23 cellular contexts compared by ENCODE assay signal in the genomic region with DNA sequence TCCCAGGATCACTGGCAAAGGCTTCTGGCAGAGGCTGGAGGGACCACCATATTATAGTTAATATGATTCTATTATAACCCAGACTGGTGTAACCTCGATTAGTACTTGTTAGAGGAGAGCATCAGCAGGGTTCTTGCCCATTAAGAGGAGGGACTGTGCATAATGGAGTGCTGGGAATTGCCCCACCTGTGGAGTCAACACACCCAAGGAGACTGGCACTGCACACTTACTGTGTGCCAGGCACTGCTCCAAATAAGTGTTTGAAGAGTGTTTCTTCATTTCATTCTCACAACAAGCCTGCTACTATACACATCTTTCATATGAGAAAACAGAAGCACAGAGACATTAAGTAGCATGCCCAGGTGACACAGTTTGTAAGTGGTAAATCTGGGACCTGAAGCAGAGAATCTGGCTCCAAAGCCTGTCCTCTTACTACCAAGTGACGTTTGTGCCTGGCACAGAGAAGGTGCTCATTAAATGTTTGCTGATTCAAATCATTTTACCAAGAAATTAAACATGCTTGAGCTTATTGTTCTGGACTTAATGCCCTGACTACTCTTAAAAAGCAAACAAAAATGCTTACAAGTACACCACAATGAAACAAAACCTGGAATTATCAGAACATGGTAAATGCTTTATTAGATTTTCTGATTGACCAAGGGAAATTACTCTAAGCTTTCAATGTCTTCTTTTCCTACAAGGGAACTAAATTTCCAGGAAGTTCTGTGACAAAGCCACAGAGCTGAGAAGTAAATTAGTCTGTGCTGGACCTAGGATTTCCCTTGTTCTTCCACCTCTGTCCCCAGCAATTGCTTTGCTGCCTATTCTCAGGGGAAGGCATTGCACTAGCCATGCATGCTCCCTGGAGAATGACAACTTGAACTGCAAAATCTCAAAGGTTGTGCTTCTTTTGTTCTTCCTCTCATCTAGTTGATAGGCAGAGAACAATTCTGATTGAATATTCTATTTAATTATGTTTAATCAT.
"Had no signal": no experiment of that assay in that cellular context is flagged by ENCODE, and none has a peak within 500 bp of the region (broad histone marks: within the 10 kb centered on the region; RNA-seq: fewer than 3 reads in every experiment).

No MANE protein-coding gene starts in this region.

- H3K36me3 Mint-ChIP-seq: activated CD8-positive, alpha-beta memory T cell treated with anti-CD3 and anti-CD28 coated beads, Interleukin-2, amount 10 ng/mL, durations not matched to agents 7 days and 5 days; naive thymus-derived CD4-positive, alpha-beta T cell had no signal

- H3K4me1 Mint-ChIP-seq: activated CD4-positive, alpha-beta T cell treated with anti-CD3 and anti-CD28 coated beads, Interleukin-2, amount 10 ng/mL, durations not matched to agents 7 days and 5 days; activated CD8-positive, alpha-beta memory T cell treated with anti-CD3 and anti-CD28 coated beads, Interleukin-2, amount 10 ng/mL, durations not matched to agents 7 days and 5 days; activated naive CD8-positive, alpha-beta T cell treated with anti-CD3 and anti-CD28 coated beads, Interleukin-2, amount 50 U/mL, for 24 hours; endodermal cell; naive thymus-derived CD4-positive, alpha-beta T cell had no signal

- H3K4me3 Mint-ChIP-seq: activated CD4-positive, alpha-beta T cell treated with anti-CD3 and anti-CD28 coated beads, Interleukin-2, amount 10 ng/mL, durations not matched to agents 7 days and 5 days; activated CD8-positive, alpha-beta memory T cell treated with anti-CD3 and anti-CD28 coated beads, Interleukin-2, amount 10 ng/mL, durations not matched to agents 7 days and 5 days; activated CD8-positive, alpha-beta T cell treated with anti-CD3 and anti-CD28 coated beads for 36 hours; activated naive CD8-positive, alpha-beta T cell treated with anti-CD3 and anti-CD28 coated beads, Interleukin-2, amount 50 U/mL, for 24 hours; endodermal cell; naive thymus-derived CD4-positive, alpha-beta T cell had no signal

- DNase-seq: activated CD4-positive, alpha-beta T cell treated with anti-CD3 and anti-CD28 coated beads, Interleukin-2, amount 10 ng/mL, durations not matched to agents 7 days and 5 days; activated CD4-positive, CD25-positive, alpha-beta regulatory T cell treated with anti-CD3 and anti-CD28 coated beads, Interleukin-2, amount 50 U/mL, for 72 hours; activated CD8-positive, alpha-beta memory T cell treated with anti-CD3 and anti-CD28 coated beads, Interleukin-2, amount 10 ng/mL, durations not matched to agents 7 days and 5 days; activated CD8-positive, alpha-beta T cell treated with anti-CD3 and anti-CD28 coated beads for 36 hours; activated gamma-delta T cell; activated naive CD4-positive, alpha-beta T cell treated with anti-CD3 and anti-CD28 coated beads, Interleukin-2, amount 50 U/mL, for 16 hours; activated naive CD8-positive, alpha-beta T cell treated with anti-CD3 and anti-CD28 coated beads, Interleukin-2, amount 50 U/mL, for 24 hours; activated T-cell treated with anti-CD3 and anti-CD28 coated beads for 4 hours; cortex of kidney; endodermal cell; esophagus squamous epithelium; gastrocnemius medialis; hippocampal formation; mesendoderm; naive thymus-derived CD4-positive, alpha-beta T cell; retina; sigmoid colon; stimulated activated CD4-positive, alpha-beta T cell treated with anti-CD3 and anti-CD28 coated beads, Interleukin-2, amount 100 ng/mL, for 48 hours; stimulated activated CD8-positive, alpha-beta memory T cell treated with anti-CD3 and anti-CD28 coated beads, Interleukin-4, amount 100 ng/mL, for 48 hours; stimulated activated naive CD4-positive, alpha-beta T cell; thyroid gland; WERI-Rb-1 had no signal

- H3K27me3 Mint-ChIP-seq: activated CD4-positive, alpha-beta T cell treated with anti-CD3 and anti-CD28 coated beads, Interleukin-2, amount 10 ng/mL, durations not matched to agents 7 days and 5 days; activated CD8-positive, alpha-beta memory T cell treated with anti-CD3 and anti-CD28 coated beads, Interleukin-2, amount 10 ng/mL, durations not matched to agents 7 days and 5 days; activated CD8-positive, alpha-beta T cell treated with anti-CD3 and anti-CD28 coated beads for 36 hours; activated naive CD8-positive, alpha-beta T cell treated with anti-CD3 and anti-CD28 coated beads, Interleukin-2, amount 50 U/mL, for 24 hours; naive thymus-derived CD4-positive, alpha-beta T cell; progenitor cell of endocrine pancreas had no signal

- ATAC-seq: activated CD8-positive, alpha-beta memory T cell treated with anti-CD3 and anti-CD28 coated beads, Interleukin-2, amount 10 ng/mL, durations not matched to agents 7 days and 5 days; activated CD8-positive, alpha-beta T cell treated with anti-CD3 and anti-CD28 coated beads for 36 hours; activated naive CD8-positive, alpha-beta T cell treated with anti-CD3 and anti-CD28 coated beads, Interleukin-2, amount 50 U/mL, for 24 hours; gastrocnemius medialis; naive thymus-derived CD4-positive, alpha-beta T cell had no signal

- H3K27ac Mint-ChIP-seq: activated CD4-positive, alpha-beta T cell treated with anti-CD3 and anti-CD28 coated beads, Interleukin-2, amount 10 ng/mL, durations not matched to agents 7 days and 5 days; activated CD8-positive, alpha-beta memory T cell treated with anti-CD3 and anti-CD28 coated beads, Interleukin-2, amount 10 ng/mL, durations not matched to agents 7 days and 5 days; activated CD8-positive, alpha-beta T cell treated with anti-CD3 and anti-CD28 coated beads for 36 hours; activated naive CD8-positive, alpha-beta T cell treated with anti-CD3 and anti-CD28 coated beads, Interleukin-2, amount 50 U/mL, for 24 hours; endodermal cell; naive thymus-derived CD4-positive, alpha-beta T cell; progenitor cell of endocrine pancreas had no signal

- H3K9me3 Mint-ChIP-seq: activated CD4-positive, alpha-beta T cell treated with anti-CD3 and anti-CD28 coated beads, Interleukin-2, amount 10 ng/mL, durations not matched to agents 7 days and 5 days; activated CD8-positive, alpha-beta T cell treated with anti-CD3 and anti-CD28 coated beads for 36 hours; activated naive CD8-positive, alpha-beta T cell treated with anti-CD3 and anti-CD28 coated beads, Interleukin-2, amount 50 U/mL, for 24 hours; endodermal cell had no signal
